ENCODE assay signal across 27 cellular contexts in genomic region chr7:150823010-150823409, GRCh38. TPM values are rescaled to one million over a fixed set of nuclear protein-coding genes. Genes with fewer than 3 reads are reported as not detected.
"Had no signal": no experiment of that assay in that cellular context is flagged by ENCODE, and none has a peak within 500 bp of the region (broad histone marks: within the 10 kb centered on the region; RNA-seq: fewer than 3 reads in every experiment).

No MANE protein-coding gene starts in this region.

- H3K27ac ChIP-seq: coronary artery, lower lobe of right lung, parathyroid adenoma, prostate gland, spleen, tibial artery, upper lobe of right lung had no signal

- H3K4me1 ChIP-seq: lower lobe of right lung, parathyroid adenoma, prostate gland, spleen, tibial artery, upper lobe of right lung had no signal

- H3K4me3 ChIP-seq: coronary artery, lower lobe of right lung, prostate gland, spleen, tibial artery, upper lobe of right lung had no signal

- ATAC-seq: left lobe of liver; lower lobe of right lung; natural killer cell treated with Interleukin-12 subunit alpha and Interleukin-12 subunit beta and Interleukin-15 and Interleukin-18, amount 100 ng/mL, for 72 hours; sciatic nerve; stimulated activated memory B cell treated with anti-CD40 and anti-IgM and Interleukin-4, amounts not matched to agents 10 μg/mL and 1 μg/mL and 100 μg/mL, for 72 hours; upper lobe of right lung had no signal

- H3K9me3 ChIP-seq: lower lobe of right lung, prostate gland, upper lobe of right lung had no signal

- H3K27me3 ChIP-seq: spleen, tibial artery, upper lobe of right lung had no signal

- DNase-seq: effector CD4-positive, alpha-beta T cell; endodermal cell; erythroblast; islet precursor cell; lower lobe of right lung; mesenchymal stem cell; midbrain; occipital lobe; spleen; stimulated activated CD4-positive, alpha-beta T cell treated with anti-CD3 and anti-CD28 coated beads, Interleukin-15, amount 100 ng/mL, for 24 hours; stimulated activated CD4-positive, alpha-beta T cell treated with anti-CD3 and anti-CD28 coated beads, Interleukin-1b, Interleukin-23, amount 100 ng/mL, for 48 hours; stimulated activated CD4-positive, alpha-beta T cell treated with anti-CD3 and anti-CD28 coated beads, Interleukin-4, amount 100 ng/mL, for 24 hours; tibial artery; upper lobe of right lung had no signal

- H3K36me3 ChIP-seq: lower lobe of right lung, prostate gland, spleen, tibial artery, upper lobe of right lung had no signal

RNA-seq across cellular contexts. Expression of gene TMEM176A, which starts 22.4 kb away (rescaled TPM):
- total RNA-seq: chondrocyte, dermis microvascular lymphatic vessel endothelial cell, endodermal cell, endothelial cell of umbilical vein, glomerular endothelial cell had no signal

RNA-seq across cellular contexts. Expression of gene TMEM176B, which starts 22.8 kb away (rescaled TPM):
- total RNA-seq: dermis microvascular lymphatic vessel endothelial cell, endothelial cell of umbilical vein, glomerular endothelial cell had no signal

RNA-seq across cellular contexts. Expression of gene AOC1, which starts 29.3 kb away (rescaled TPM):
- total RNA-seq: chondrocyte; dermis microvascular lymphatic vessel endothelial cell; endodermal cell; endothelial cell of umbilical vein; frontal cortex; glomerular endothelial cell; natural killer cell treated with Interleukin-12 subunit alpha and Interleukin-12 subunit beta and Interleukin-15 and Interleukin-18, amount 100 ng/mL, for 72 hours; occipital lobe; sciatic nerve; temporal lobe had no signal
